Comparison of ENCODE assay signal across 26 cellular contexts in genomic region chr2:18492721-18493120, GRCh38.
"Had no signal": no experiment of that assay in that cellular context is flagged by ENCODE, and none has a peak within 500 bp of the region (broad histone marks: within the 10 kb centered on the region; RNA-seq: fewer than 3 reads in every experiment).

No MANE protein-coding gene starts in this region.

- H3K79me2 ChIP-seq: parathyroid adenoma had no signal

- H3K27me3 ChIP-seq: neutrophil, ovary, stomach, thyroid gland, tibial nerve, upper lobe of left lung, vagina had no signal

- H3K9me3 ChIP-seq: neutrophil, ovary, psoas muscle, stomach, thoracic aorta, thyroid gland, tibial nerve, upper lobe of left lung, vagina had no signal

- DNase-seq: naive B cell; naive thymus-derived CD8-positive, alpha-beta T cell; nephron progenitor cell; ovary; posterior cingulate gyrus; psoas muscle; right cardiac atrium; small intestine; stimulated activated CD4-positive, alpha-beta T cell treated with anti-CD3 and anti-CD28 coated beads, Interleukin-15, amount 100 ng/mL, for 24 hours; stimulated activated CD4-positive, alpha-beta T cell treated with anti-CD3 and anti-CD28 coated beads, Interleukin-2, amount 100 ng/mL, for 24 hours; stimulated activated CD4-positive, alpha-beta T cell treated with anti-CD3 and anti-CD28 coated beads, Interleukin-2, amount 100 ng/mL, for 48 hours; stimulated activated CD4-positive, alpha-beta T cell treated with anti-CD3 and anti-CD28 coated beads, Interleukin-4, amount 100 ng/mL, for 24 hours; stimulated activated naive B cell treated with anti-CD40 and anti-IgM and Interleukin-4, amounts not matched to agents 10 μg/mL and 1 μg/mL and 100 μg/mL, for 72 hours; stimulated activated naive CD4-positive, alpha-beta T cell treated with Interleukin-2 at 50 U/mL for 16 hours; stomach; thyroid gland; trophoblast cell; upper lobe of left lung had no signal

- H3K4me3 ChIP-seq: ovary, psoas muscle, stomach, thoracic aorta, thyroid gland, tibial nerve, upper lobe of left lung, vagina had no signal

- H3K27ac ChIP-seq: neutrophil, ovary, parathyroid adenoma, psoas muscle, stomach, thoracic aorta, thyroid gland, tibial nerve, upper lobe of left lung, vagina had no signal

- ATAC-seq: naive thymus-derived CD8-positive, alpha-beta T cell; natural killer cell treated with Interleukin-12 subunit alpha and Interleukin-12 subunit beta and Interleukin-15 and Interleukin-18, amount 100 ng/mL, for 72 hours; psoas muscle; right cardiac atrium; sciatic nerve; stimulated activated effector memory CD8-positive, alpha-beta T cell treated with anti-CD3 and anti-CD28 coated beads, Interleukin-12 subunit alpha, Interleukin-12 subunit beta, amount 100 ng/mL, for 72 hours; stimulated activated naive B cell treated with anti-CD40 and anti-IgM and Interleukin-4, amounts not matched to agents 10 μg/mL and 1 μg/mL and 100 μg/mL, for 72 hours had no signal

- H3K9ac ChIP-seq: parathyroid adenoma had no signal

- H2AFZ ChIP-seq: parathyroid adenoma had no signal

- H3K36me3 ChIP-seq: neutrophil, ovary, stomach, thoracic aorta, thyroid gland, tibial nerve, upper lobe of left lung, vagina had no signal

- H3K4me1 ChIP-seq: parathyroid adenoma, stomach, thyroid gland, tibial nerve, upper lobe of left lung, vagina had no signal
